Comparison of ENCODE assay signal across 7 cellular contexts in genomic region chr11:58958500-58958899, GRCh38. TPM values are rescaled to one million over a fixed set of nuclear protein-coding genes. Genes with fewer than 3 reads are reported as not detected.
DNase-seq lines count a peak whose midpoint lies in the region; ATAC-seq, FAIRE-seq and TF ChIP-seq lines count a peak whose summit lies in the region.

No MANE protein-coding gene starts in this region.

- DNase-seq in GM12891 (ENCODE audit: insufficient read length, low spot score) = peak; percentile 20
- DNase-seq in T-helper 9 cell = peak; percentile 14
- DNase-seq in fibroblast of mammary gland (ENCODE audit: low read depth) = peak; percentile 13
- peak; percentile 35 for DNase-seq in stimulated activated CD4-positive, alpha-beta T cell treated with anti-CD3 and anti-CD28 coated beads, Interleukin-1b, Interleukin-23, amount 100 ng/mL, for 48 hours
- no peak for DNase-seq in mesenteric fat pad (ENCODE audit: low spot score)
- no peak for DNase-seq in NCI-H524 treated with DMSO at 0.1 percent for 48 hours (lab: John Stamatoyannopoulos, UW)

- ATAC-seq in HG02759 (IDR thresholded peaks at IDR 0.05; ENCODE audit: unreplicated experiment) = peak; percentile 71

- H3K4me3 ChIP-seq in fibroblast of mammary gland (ENCODE audit: control insufficient read depth, low read depth, low read length) = no peak overlapping the region

- FAIRE-seq in GM12891 (lab: Jason Lieb, UNC) = peak; percentile 95

- no peak for TF ChIP-seq POLR2A in GM12891 (IDR thresholded peaks at IDR 0.05; ENCODE audit: low read depth, low read length)

- TF ChIP-seq CTCF in fibroblast of mammary gland (conservative IDR thresholded peaks at IDR 0.05; ENCODE audit: control insufficient read depth, insufficient read depth, low read depth, low read length) = peak; percentile 39

TF ChIP-seq in GM12891, 5 proteins besides CTCF, POLR2A, EP300 and RAD21:
- TF ChIP-seq TAF1 (IDR thresholded peaks at IDR 0.05; ENCODE audit: low read depth, low read length) (no peak), SPI1 (IDR thresholded peaks at IDR 0.05; ENCODE audit: low read depth, low read length) (no peak)
TF ChIP-seq in GM12891: peak in this region for 0.

RNA-seq across cellular contexts. Expression of gene GLYATL1, which starts 19.2 kb away (rescaled TPM):
- not detected for polyA plus RNA-seq in GM12891 (2012; ENCODE audit: low read depth, missing spikeins)
- total RNA-seq in mesenteric fat pad = not detected

Comparison
In these comparisons a context has a peak if more than half of its experiments do, and no peak if none do; other contexts are left out.
1. DNase-seq: peak in GM12891 (single experiment), T-helper 9 cell (single experiment), fibroblast of mammary gland (single experiment) and stimulated activated CD4-positive, alpha-beta T cell treated with anti-CD3 and anti-CD28 coated beads, Interleukin-1b, Interleukin-23, amount 100 ng/mL, for 48 hours (single experiment); none in mesenteric fat pad (single experiment) and NCI-H524 treated with DMSO at 0.1 percent for 48 hours (single experiment).